24 cellular contexts compared by ENCODE assay signal in genomic region chr19:16156904-16157303, GRCh38. TPM values are rescaled to one million over a fixed set of nuclear protein-coding genes. Genes with fewer than 3 reads are reported as not detected.
DNase-seq lines count a peak whose midpoint lies in the region; ATAC-seq and TF ChIP-seq lines count a peak whose summit lies in the region.
"Had no signal": no experiment of that assay in that cellular context is flagged by ENCODE, and none has a peak within 500 bp of the region (broad histone marks: within the 10 kb centered on the region; RNA-seq: fewer than 3 reads in every experiment).

No MANE protein-coding gene starts in this region.

- H3K4me3 Mint-ChIP-seq in activated CD8-positive, alpha-beta T cell treated with anti-CD3 and anti-CD28 coated beads, Interleukin-2, amount 10 ng/mL, durations not matched to agents 7 days and 5 days: no peak overlapping the region
- no peak overlapping the region for H3K4me3 Mint-ChIP-seq in activated CD8-positive, alpha-beta T cell treated with anti-CD3 and anti-CD28 coated beads for 36 hours
- no peak overlapping the region for H3K4me3 Mint-ChIP-seq in dendritic cell treated with granulocyte-macrophage colony-stimulating factor and Interleukin-4, amounts not matched to agents 40 ng/mL and 50 ng/mL, for 4 days
- H3K4me3 Mint-ChIP-seq in CD8-positive, alpha-beta memory T cell: peak overlapping the region in 1 of 7 donors; percentile 41

- no peak overlapping the region for H3K4me3 ChIP-seq in body of pancreas
- H3K4me3 ChIP-seq in CD8-positive, alpha-beta memory T cell (ENCODE audit: low read length): no peak overlapping the region
- H3K4me3 ChIP-seq: GM23248, HAP-1, SK-N-MC had no signal

- DNase-seq in activated CD8-positive, alpha-beta T cell treated with anti-CD3 and anti-CD28 coated beads, Interleukin-2, amount 10 ng/mL, durations not matched to agents 7 days and 5 days: no peak
- no peak for DNase-seq in activated CD8-positive, alpha-beta T cell treated with anti-CD3 and anti-CD28 coated beads for 36 hours
- DNase-seq in MV-4-11 (lab: John Stamatoyannopoulos, UW) (peak; percentile 41), body of pancreas (no peak), NOMO-1 (lab: John Stamatoyannopoulos, UW; ENCODE audit: unreplicated experiment in 2 of 2) (no peak)
- no peak for DNase-seq in activated naive CD4-positive, alpha-beta T cell treated with Interleukin-2 at 50 U/mL for 16 hours
- no peak for DNase-seq in CD8-positive, alpha-beta memory T cell
- DNase-seq: C1 segment of cervical spinal cord; Caco-2; GM23248; Karpas-422; NCI-H1105; NCI-H1694; NCI-H510A; NCI-H748 treated with DMSO at 0.1 percent for 48 hours; NK-92 treated with Interleukin-12 subunit alpha and Interleukin-12 subunit beta, amount 100 ng/mL, for 24 hours; SHP77 had no signal

- no peaks in the 10 kb centered on the region for H3K4me1 ChIP-seq in body of pancreas
- no peaks in the 10 kb centered on the region for H3K4me1 ChIP-seq in CD8-positive, alpha-beta memory T cell (ENCODE audit: insufficient read depth, low read length)
- H3K4me1 ChIP-seq: HAP-1 had no signal

- WGBS in body of pancreas, 2 donors: 75 to 76% methylated on average over 6 of the region's 6 CpGs

- TF ChIP-seq CTCF in activated CD8-positive, alpha-beta T cell treated with anti-CD3 and anti-CD28 coated beads for 36 hours (IDR thresholded peaks at IDR 0.05): no peak
- no peak for TF ChIP-seq CTCF in body of pancreas (IDR thresholded peaks at IDR 0.05)

- H3K36me3 ChIP-seq in body of pancreas (replicated peaks in 1 of 2; ENCODE audit: insufficient read depth in 1 of 2, low read depth in 2 of 2): no peaks in the 10 kb centered on the region
- peaks cover 29% of the 10 kb centered on the region for H3K36me3 ChIP-seq in CD8-positive, alpha-beta memory T cell (ENCODE audit: insufficient read depth, low read length)
- H3K36me3 ChIP-seq: HAP-1 had no signal

- CTCF ChIA-PET in activated CD8-positive, alpha-beta T cell treated with anti-CD3 and anti-CD28 coated beads, Interleukin-2, amount 10 ng/mL, durations not matched to agents 7 days and 5 days (lab: Charles Lee): interaction anchor here (1.5 kb wide), 1 partner anchor 13 kb away, joined by 4 read pairs; the partner anchor contains the start of gene HSH2D
- CTCF ChIA-PET in activated CD8-positive, alpha-beta T cell treated with anti-CD3 and anti-CD28 coated beads for 36 hours (lab: Charles Lee): interaction anchor here (1.0 to 1.1 kb wide), 2 partner anchors 115 to 186 kb away, joined by 3 read pairs; no protein-coding TSS in a partner anchor
- CTCF ChIA-PET in CD8-positive, alpha-beta memory T cell (lab: Charles Lee): interaction anchor here (1.0 kb wide), 1 partner anchor 13 kb away, joined by 3 read pairs; the partner anchor contains the start of gene HSH2D

- ATAC-seq in activated CD8-positive, alpha-beta T cell treated with anti-CD3 and anti-CD28 coated beads, Interleukin-2, amount 10 ng/mL, durations not matched to agents 7 days and 5 days: no peak
- ATAC-seq in activated CD8-positive, alpha-beta T cell treated with anti-CD3 and anti-CD28 coated beads for 36 hours: no peak
- no peak for ATAC-seq in body of pancreas

- no peaks in the 10 kb centered on the region for H3K9me3 ChIP-seq in body of pancreas
- H3K9me3 ChIP-seq in CD8-positive, alpha-beta memory T cell (ENCODE audit: low read length): no peaks in the 10 kb centered on the region
- H3K9me3 ChIP-seq: Caco-2, HAP-1 had no signal

- intact Hi-C loops in activated CD8-positive, alpha-beta T cell treated with anti-CD3 and anti-CD28 coated beads for 36 hours (cut with micrococcal nuclease): no loop called here
- intact Hi-C loops in dendritic cell treated with granulocyte-macrophage colony-stimulating factor and Interleukin-4, amounts not matched to agents 40 ng/mL and 50 ng/mL, for 4 days (cut with micrococcal nuclease): no loop called here
- intact Hi-C loops in body of pancreas (cut with DNase I): no loop called here

- H3K27me3 ChIP-seq in body of pancreas: no peaks in the 10 kb centered on the region
- no peaks in the 10 kb centered on the region for H3K27me3 ChIP-seq in CD8-positive, alpha-beta memory T cell (ENCODE audit: insufficient read depth, low read length, poor library complexity, severe bottlenecking)

- peaks cover 65% of the 10 kb centered on the region for H3K4me1 Mint-ChIP-seq in activated CD8-positive, alpha-beta T cell treated with anti-CD3 and anti-CD28 coated beads, Interleukin-2, amount 10 ng/mL, durations not matched to agents 7 days and 5 days (ENCODE audit: low read depth)
- H3K4me1 Mint-ChIP-seq in activated CD8-positive, alpha-beta T cell treated with anti-CD3 and anti-CD28 coated beads for 36 hours (ENCODE audit: low read depth): peaks cover 18% of the 10 kb centered on the region
- peaks cover 70% of the 10 kb centered on the region for H3K4me1 Mint-ChIP-seq in dendritic cell treated with granulocyte-macrophage colony-stimulating factor and Interleukin-4, amounts not matched to agents 40 ng/mL and 50 ng/mL, for 4 days (ENCODE audit: low read depth)
- peaks cover 3 to 9% (median 3%) of the 10 kb centered on the region in 3 donors for H3K4me1 Mint-ChIP-seq in CD8-positive, alpha-beta memory T cell

- H3K9me3 Mint-ChIP-seq in activated CD8-positive, alpha-beta T cell treated with anti-CD3 and anti-CD28 coated beads, Interleukin-2, amount 10 ng/mL, durations not matched to agents 7 days and 5 days (ENCODE audit: insufficient read depth): no peaks in the 10 kb centered on the region
- no peaks in the 10 kb centered on the region for H3K9me3 Mint-ChIP-seq in activated CD8-positive, alpha-beta T cell treated with anti-CD3 and anti-CD28 coated beads for 36 hours
- H3K9me3 Mint-ChIP-seq in dendritic cell treated with granulocyte-macrophage colony-stimulating factor and Interleukin-4, amounts not matched to agents 40 ng/mL and 50 ng/mL, for 4 days: no peaks in the 10 kb centered on the region
- no peaks in the 10 kb centered on the region for H3K9me3 Mint-ChIP-seq in CD8-positive, alpha-beta memory T cell

- H3K27me3 Mint-ChIP-seq in activated CD8-positive, alpha-beta T cell treated with anti-CD3 and anti-CD28 coated beads, Interleukin-2, amount 10 ng/mL, durations not matched to agents 7 days and 5 days (ENCODE audit: low read depth): no peaks in the 10 kb centered on the region
- H3K27me3 Mint-ChIP-seq in activated CD8-positive, alpha-beta T cell treated with anti-CD3 and anti-CD28 coated beads for 36 hours: no peaks in the 10 kb centered on the region
- no peaks in the 10 kb centered on the region for H3K27me3 Mint-ChIP-seq in dendritic cell treated with granulocyte-macrophage colony-stimulating factor and Interleukin-4, amounts not matched to agents 40 ng/mL and 50 ng/mL, for 4 days
- H3K27me3 Mint-ChIP-seq in CD8-positive, alpha-beta memory T cell: no peaks in the 10 kb centered on the region

- H3K27ac Mint-ChIP-seq in activated CD8-positive, alpha-beta T cell treated with anti-CD3 and anti-CD28 coated beads, Interleukin-2, amount 10 ng/mL, durations not matched to agents 7 days and 5 days: peak overlapping the region; percentile 43
- no peak overlapping the region for H3K27ac Mint-ChIP-seq in activated CD8-positive, alpha-beta T cell treated with anti-CD3 and anti-CD28 coated beads for 36 hours
- H3K27ac Mint-ChIP-seq in dendritic cell treated with granulocyte-macrophage colony-stimulating factor and Interleukin-4, amounts not matched to agents 40 ng/mL and 50 ng/mL, for 4 days: peak overlapping the region; percentile 63
- H3K27ac Mint-ChIP-seq in CD8-positive, alpha-beta memory T cell: peak overlapping the region in 1 of 8 donors; percentile 63

- H3K27ac ChIP-seq in body of pancreas: no peak overlapping the region
- no peak overlapping the region for H3K27ac ChIP-seq in CD8-positive, alpha-beta memory T cell (ENCODE audit: low read depth, low read length)
- H3K27ac ChIP-seq: GM23248, HL-60, SK-N-MC had no signal

- POLR2A ChIA-PET in activated CD8-positive, alpha-beta T cell treated with anti-CD3 and anti-CD28 coated beads, Interleukin-2, amount 10 ng/mL, durations not matched to agents 7 days and 5 days (lab: Charles Lee): interaction anchor here (0.7 to 2.0 kb wide), 5 partner anchors 11 to 339 kb away, joined by 4 to 9 read pairs (median 4); partner anchors contain the start of genes C19orf44, CALR3, FAM32A and HSH2D
- POLR2A ChIA-PET in activated CD8-positive, alpha-beta T cell treated with anti-CD3 and anti-CD28 coated beads for 36 hours (lab: Charles Lee): interaction anchor here (0.8 to 1.4 kb wide), 4 partner anchors 12 to 116 kb away, joined by 3 to 5 read pairs (median 4); no protein-coding TSS in a partner anchor
- POLR2A ChIA-PET in CD8-positive, alpha-beta memory T cell (lab: Charles Lee): no interaction called here

- TF ChIP-seq POLR2A in body of pancreas (IDR thresholded peaks at IDR 0.05): no peak

- peaks cover 62% of the 10 kb centered on the region for H3K36me3 Mint-ChIP-seq in activated CD8-positive, alpha-beta T cell treated with anti-CD3 and anti-CD28 coated beads, Interleukin-2, amount 10 ng/mL, durations not matched to agents 7 days and 5 days (ENCODE audit: low read depth)
- H3K36me3 Mint-ChIP-seq in activated CD8-positive, alpha-beta T cell treated with anti-CD3 and anti-CD28 coated beads for 36 hours (ENCODE audit: low read depth): peaks cover 42% of the 10 kb centered on the region
- peaks cover 63% of the 10 kb centered on the region for H3K36me3 Mint-ChIP-seq in dendritic cell treated with granulocyte-macrophage colony-stimulating factor and Interleukin-4, amounts not matched to agents 40 ng/mL and 50 ng/mL, for 4 days (ENCODE audit: low read depth)
- peaks cover 17 to 58% (median 18%) of the 10 kb centered on the region in 3 donors for H3K36me3 Mint-ChIP-seq in CD8-positive, alpha-beta memory T cell

RNA-seq across cellular contexts. Expression of gene HSH2D, which starts 13.4 kb away (rescaled TPM):
- 10 to 100 TPM; 83.6 to 84.3 TPM for total RNA-seq in activated CD8-positive, alpha-beta T cell treated with anti-CD3 and anti-CD28 coated beads, Interleukin-2, amount 10 ng/mL, durations not matched to agents 7 days and 5 days
- total RNA-seq in activated CD8-positive, alpha-beta T cell treated with anti-CD3 and anti-CD28 coated beads for 36 hours: 10 to 100 TPM; 23.5 to 25.5 TPM
- total RNA-seq in body of pancreas: 1 to 10 TPM; 3.6 to 9.6 TPM
- total RNA-seq in CD8-positive, alpha-beta memory T cell: 1 to 10 TPM; 8.6 to 9.3 TPM
- polyA plus RNA-seq in CD8-positive, alpha-beta memory T cell: 12.8 TPM
- total RNA-seq: GM23248, HT1080, RPMI7951 had no signal
- polyA plus RNA-seq: GM23248 had no signal

RNA-seq across cellular contexts. Expression of gene CIB3, which starts 16.4 kb away (rescaled TPM):
- total RNA-seq in activated CD8-positive, alpha-beta T cell treated with anti-CD3 and anti-CD28 coated beads, Interleukin-2, amount 10 ng/mL, durations not matched to agents 7 days and 5 days: not detected
- total RNA-seq in activated CD8-positive, alpha-beta T cell treated with anti-CD3 and anti-CD28 coated beads for 36 hours: not detected
- not detected for total RNA-seq in body of pancreas
- not detected for total RNA-seq in CD8-positive, alpha-beta memory T cell
- not detected for polyA plus RNA-seq in CD8-positive, alpha-beta memory T cell
- total RNA-seq: Caco-2, GM23248, HT1080, MCF 10A, RPMI7951 had no signal
- polyA plus RNA-seq: GM23248 had no signal

RNA-seq across cellular contexts. Expression of gene FAM32A, which starts 28.3 kb away (rescaled TPM):
- 10 to 100 TPM; 65.8 to 69.4 TPM for total RNA-seq in activated CD8-positive, alpha-beta T cell treated with anti-CD3 and anti-CD28 coated beads, Interleukin-2, amount 10 ng/mL, durations not matched to agents 7 days and 5 days
- 10 to 100 TPM; 41.7 to 44.7 TPM for total RNA-seq in activated CD8-positive, alpha-beta T cell treated with anti-CD3 and anti-CD28 coated beads for 36 hours
- 10 to 100 TPM; 29.6 to 44.5 TPM for total RNA-seq in body of pancreas
- 10 to 100 TPM; 62.4 to 68.3 TPM for total RNA-seq in CD8-positive, alpha-beta memory T cell
- polyA plus RNA-seq in CD8-positive, alpha-beta memory T cell: 127 TPM

RNA-seq across cellular contexts. Expression of gene AP1M1, which starts 40.8 kb away (rescaled TPM):
- total RNA-seq in activated CD8-positive, alpha-beta T cell treated with anti-CD3 and anti-CD28 coated beads, Interleukin-2, amount 10 ng/mL, durations not matched to agents 7 days and 5 days: 100 to 1,000 TPM; 184 to 186 TPM
- 100 to 1,000 TPM in 1 of 2 experiments, 10 to 100 TPM in 1; 99.0 to 108 TPM for total RNA-seq in activated CD8-positive, alpha-beta T cell treated with anti-CD3 and anti-CD28 coated beads for 36 hours
- total RNA-seq in body of pancreas: 10 to 100 TPM; 22.3 to 23.1 TPM
- total RNA-seq in CD8-positive, alpha-beta memory T cell: 100 to 1,000 TPM; 113 to 120 TPM
- 145 TPM for polyA plus RNA-seq in CD8-positive, alpha-beta memory T cell

RNA-seq across cellular contexts. Expression of gene RAB8A, which starts 45.2 kb away (rescaled TPM):
- 100 to 1,000 TPM; 156 to 167 TPM for total RNA-seq in activated CD8-positive, alpha-beta T cell treated with anti-CD3 and anti-CD28 coated beads, Interleukin-2, amount 10 ng/mL, durations not matched to agents 7 days and 5 days
- 100 to 1,000 TPM; 123 to 128 TPM for total RNA-seq in activated CD8-positive, alpha-beta T cell treated with anti-CD3 and anti-CD28 coated beads for 36 hours
- 10 to 100 TPM; 15.5 to 32.2 TPM for total RNA-seq in body of pancreas
- 100 to 1,000 TPM; 268 to 298 TPM for total RNA-seq in CD8-positive, alpha-beta memory T cell
- polyA plus RNA-seq in CD8-positive, alpha-beta memory T cell: 86.3 TPM
